In the genomic region with DNA sequence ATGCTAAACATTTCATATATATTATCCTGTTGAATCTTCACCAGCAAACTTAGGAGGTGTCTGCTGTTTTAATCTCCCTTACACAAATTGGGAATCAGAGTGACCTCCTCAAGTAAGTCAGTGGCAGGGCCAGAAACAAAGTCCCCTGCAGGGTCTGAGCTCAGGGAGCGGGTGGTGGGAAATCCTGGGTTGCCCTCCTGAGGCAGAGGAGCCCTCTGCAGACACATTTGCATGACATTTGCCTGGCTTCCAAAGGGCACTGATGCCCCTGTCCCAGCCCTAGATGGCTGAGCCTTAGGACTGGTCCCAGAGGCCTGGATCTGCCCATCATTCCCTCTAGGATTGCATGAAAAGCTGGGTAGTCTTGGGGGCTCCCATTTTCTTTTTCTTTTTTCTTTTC, we compare ENCODE assay signal across 31 cellular contexts. TPM values are rescaled to one million over a fixed set of nuclear protein-coding genes. Genes with fewer than 3 reads are reported as not detected.
"Had no signal": no experiment of that assay in that cellular context is flagged by ENCODE, and none has a peak within 500 bp of the region (broad histone marks: within the 10 kb centered on the region; RNA-seq: fewer than 3 reads in every experiment).

No MANE protein-coding gene starts in this region.

- H3K27me3 ChIP-seq: Peyer's patch had no signal

- H3K36me3 ChIP-seq: Peyer's patch, WERI-Rb-1 had no signal

- H3K9me3 ChIP-seq: Peyer's patch had no signal

- DNase-seq: activated CD4-positive, alpha-beta memory T cell treated with anti-CD3 and anti-CD28 coated beads, Interleukin-2, amount 10 ng/mL, durations not matched to agents 7 days and 5 days; activated CD4-positive, alpha-beta T cell treated with anti-CD3 and anti-CD28 coated beads for 1 hour; activated CD4-positive, alpha-beta T cell treated with anti-CD3 and anti-CD28 coated beads for 48 hours; activated CD4-positive, CD25-positive, alpha-beta regulatory T cell; activated CD8-positive, alpha-beta memory T cell treated with anti-CD3 and anti-CD28 coated beads for 24 hours; activated CD8-positive, alpha-beta memory T cell treated with anti-CD3 and anti-CD28 coated beads, Interleukin-2, amount 10 ng/mL, durations not matched to agents 7 days and 5 days; activated CD8-positive, alpha-beta memory T cell treated with anti-CD3 and anti-CD28 coated beads, Interleukin-2, amount 50 U/mL, for 48 hours; activated effector memory CD4-positive, alpha-beta T cell treated with Interleukin-2 at 50 U/mL for 16 hours; activated naive CD4-positive, alpha-beta T cell treated with anti-CD3 and anti-CD28 coated beads, Interleukin-2, amount 10 ng/mL, durations not matched to agents 7 days and 5 days; activated naive CD8-positive, alpha-beta T cell treated with anti-CD3 and anti-CD28 coated beads, Interleukin-2, amount 50 U/mL, for 24 hours; activated T-cell treated with anti-CD3 and anti-CD28 coated beads, Interleukin-2, amount 50 U/mL, for 48 hours; anterior cingulate cortex; NCI-H1092 treated with DMSO at 0.1 percent for 48 hours; NCI-H1417 treated with DMSO at 0.1 percent for 48 hours; NCI-H1930; NCI-H2081 treated with DMSO at 0.1 percent for 48 hours; NCI-H226; NCI-H446 treated with DMSO at 0.1 percent for 48 hours; NCI-H524; NCI-H748 treated with DMSO at 0.1 percent for 48 hours; NK-92 treated with Interleukin-12 subunit alpha and Interleukin-12 subunit beta, amount 100 ng/mL, for 24 hours; PC-3; Peyer's patch; RPMI8226; SW 1271; T-helper 1 cell; T1000; WERI-Rb-1 had no signal

- H3K27ac ChIP-seq: WERI-Rb-1 had no signal

- ATAC-seq: activated CD8-positive, alpha-beta memory T cell treated with anti-CD3 and anti-CD28 coated beads, Interleukin-2, amount 10 ng/mL, durations not matched to agents 7 days and 5 days; activated naive CD8-positive, alpha-beta T cell treated with anti-CD3 and anti-CD28 coated beads, Interleukin-2, amount 50 U/mL, for 24 hours; PC-3 had no signal

- H3K4me3 ChIP-seq: K562, Peyer's patch had no signal

RNA-seq across cellular contexts. Expression of a gene that starts 2.1 kb away (rescaled TPM):
- total RNA-seq: activated CD4-positive, alpha-beta memory T cell treated with anti-CD3 and anti-CD28 coated beads, Interleukin-2, amount 10 ng/mL, durations not matched to agents 7 days and 5 days; T-helper 2 cell treated with Interferon-gamma antibody and Interleukin-4, amounts not matched to agents 100 ng/mL and 5 ng/mL, for 36 hours had no signal

RNA-seq across cellular contexts. Expression of a gene that starts 19.7 kb away (rescaled TPM):
- total RNA-seq: activated CD4-positive, alpha-beta memory T cell treated with anti-CD3 and anti-CD28 coated beads, Interleukin-2, amount 10 ng/mL, durations not matched to agents 7 days and 5 days; activated CD8-positive, alpha-beta memory T cell treated with anti-CD3 and anti-CD28 coated beads, Interleukin-2, amount 10 ng/mL, durations not matched to agents 7 days and 5 days; M059J; PC-3; Peyer's patch; T-helper 2 cell treated with Interferon-gamma antibody and Interleukin-4, amounts not matched to agents 100 ng/mL and 5 ng/mL, for 36 hours had no signal
